In genomic region chr11:35166369-35167360, GRCh38 we compare ENCODE assay signal across 8 cellular contexts. TPM values are rescaled to one million over a fixed set of nuclear protein-coding genes. Genes with fewer than 3 reads are reported as not detected.
DNase-seq lines count a peak whose midpoint lies in the region; ATAC-seq and TF ChIP-seq lines count a peak whose summit lies in the region.

No MANE protein-coding gene starts in this region.

- peaks cover 61% of the 10 kb centered on the region for H3K4me1 ChIP-seq in fibroblast of lung (ENCODE audit: control insufficient read depth, extremely low read depth, insufficient read depth, low read length)

- no peaks in the 10 kb centered on the region for H3K27me3 Mint-ChIP-seq in activated B cell treated with CpG ODN at 0.5 μM for 24 hours

- peaks cover 7% of the 10 kb centered on the region for H3K36me3 ChIP-seq in GM06990 (ENCODE audit: control insufficient read depth, insufficient read depth, low read length)
- H3K36me3 ChIP-seq in fibroblast of lung (ENCODE audit: control insufficient read depth, insufficient read depth, low read length), result peaks cover 4% of the 10 kb centered on the region

- H3K4me3 Mint-ChIP-seq in activated B cell treated with CpG ODN at 0.5 μM for 24 hours, result peak overlapping the region; percentile 76

- no peaks in the 10 kb centered on the region for H3K27me3 ChIP-seq in GM06990 (replicated peaks; ENCODE audit: control insufficient read depth, insufficient read depth, low read length)
- no peaks in the 10 kb centered on the region for H3K27me3 ChIP-seq in fibroblast of lung (ENCODE audit: control insufficient read depth, insufficient read depth, low read length)

- DNase-seq in GM06990 (ENCODE audit: extremely low read depth, insufficient read length) (no peak), activated B cell treated with CpG ODN at 0.5 μM for 24 hours (no peak), fibroblast of lung (ENCODE audit: low read depth in 2 of 2) (peak; percentile 51 to 97), sciatic nerve (ENCODE audit: low spot score) (peak; percentile 72), SK-N-DZ (ENCODE audit: low spot score) (no peak), NCI-H146 treated with DMSO at 0.1 percent for 48 hours (lab: John Stamatoyannopoulos, UW; ENCODE audit: unreplicated experiment) (no peak), COLO668 (lab: John Stamatoyannopoulos, UW; ENCODE audit: unreplicated experiment) (no peak)

- POLR2A ChIA-PET in activated B cell treated with CpG ODN at 0.5 μM for 24 hours (lab: Charles Lee), result interaction anchor here (0.6 to 9.4 kb wide), 17 partner anchors 9 to 170 kb away, joined by 3 to 50 read pairs (median 3); partner anchors contain the start of gene CD44

- H3K4me2 ChIP-seq in fibroblast of lung (ENCODE audit: extremely low read depth, insufficient read depth, low read length), result peak overlapping the region; percentile 75

- intact Hi-C loops in activated B cell treated with CpG ODN at 0.5 μM for 24 hours (cut with micrococcal nuclease), result loop anchor here (1.0 to 10.0 kb wide), 7 partner anchors 16 to 582 kb away; partner anchors contain the start of genes APIP and PDHX
- intact Hi-C loops in sciatic nerve (cut with DNase I), result no loop called here

- H3K4me1 Mint-ChIP-seq in activated B cell treated with CpG ODN at 0.5 μM for 24 hours, result peaks cover 100% of the 10 kb centered on the region

- H3K4me3 ChIP-seq in GM06990 (replicated peaks; ENCODE audit: low read depth, low read length) (peak overlapping the region; percentile 47), fibroblast of lung (replicated peaks in 1 of 4; ENCODE audit: control extremely low read depth in 1 of 4, insufficient read depth in 1 of 4, low read depth in 3 of 4, low read length in 4 of 4) (no peak overlapping the region)

- peaks cover 100% of the 10 kb centered on the region for H3K79me2 ChIP-seq in fibroblast of lung (ENCODE audit: control insufficient read depth, insufficient read depth, low read length)

- no peaks in the 10 kb centered on the region for H4K20me1 ChIP-seq in fibroblast of lung (ENCODE audit: control insufficient read depth, extremely low read depth, insufficient read depth, low read length)

- H3K9me3 ChIP-seq in fibroblast of lung (ENCODE audit: control insufficient read depth, insufficient read depth, low read depth, low read length), result no peaks in the 10 kb centered on the region

- H3K27ac Mint-ChIP-seq in activated B cell treated with CpG ODN at 0.5 μM for 24 hours, result peak overlapping the region; percentile 91

- H3K27ac ChIP-seq in fibroblast of lung (ENCODE audit: insufficient read depth, low read length), result peak overlapping the region; percentile 87

- peaks cover 82% of the 10 kb centered on the region for H3K36me3 Mint-ChIP-seq in activated B cell treated with CpG ODN at 0.5 μM for 24 hours (ENCODE audit: low read depth)

- H2AFZ ChIP-seq in fibroblast of lung (ENCODE audit: low read length), result no peak overlapping the region

- peak; percentile 2 for ATAC-seq in HG02623 (IDR thresholded peaks at IDR 0.05; ENCODE audit: unreplicated experiment)
- peak; percentile 2 for ATAC-seq in activated B cell treated with CpG ODN at 0.5 μM for 24 hours (ENCODE audit: low read depth)
- peak; percentile 45 for ATAC-seq in sciatic nerve

- CTCF ChIA-PET in activated B cell treated with CpG ODN at 0.5 μM for 24 hours (lab: Charles Lee), result interaction anchor here (0.9 to 1.3 kb wide), 2 partner anchors 168 to 169 kb away, joined by 3 to 6 read pairs; no protein-coding TSS in a partner anchor

- peak; percentile 18 for TF ChIP-seq CTCF in GM06990 (IDR thresholded peaks at IDR 0.05; ENCODE audit: insufficient read depth, low read length, poor library complexity, severe bottlenecking)
- no peak for TF ChIP-seq CTCF in activated B cell treated with CpG ODN at 0.5 μM for 24 hours (IDR thresholded peaks at IDR 0.05)
- TF ChIP-seq CTCF in fibroblast of lung (conservative IDR thresholded peaks at IDR 0.05 in 1 of 2, IDR thresholded peaks at IDR 0.05 in 1 of 2; ENCODE audit: low read depth in 1 of 2, low read length in 2 of 2), result no peak

- no peak overlapping the region for H3K9ac ChIP-seq in fibroblast of lung (ENCODE audit: insufficient read depth, low read length)

- H3K9me3 Mint-ChIP-seq in activated B cell treated with CpG ODN at 0.5 μM for 24 hours, result no peaks in the 10 kb centered on the region

RNA-seq across cellular contexts. Expression of gene CD44, which starts 27.7 kb away (rescaled TPM):
- total RNA-seq in activated B cell treated with CpG ODN at 0.5 μM for 24 hours, result 1,441 and 1,546 TPM in 2 replicates
- total RNA-seq in fibroblast of lung, result 446 and 660 TPM in 2 replicates
- 980 and 2,078 TPM in 2 replicates for polyA plus RNA-seq in fibroblast of lung
- polyA plus RNA-seq in fibroblast of lung (2012), result 599 and 1,130 TPM in 2 replicates
- polyA minus RNA-seq in fibroblast of lung (ENCODE audit: low replicate concordance), result 898 and 1,775 TPM in 2 replicates
- 188 TPM for total RNA-seq in sciatic nerve
- 0.61 and 1.4 TPM in 2 replicates for polyA plus RNA-seq in SK-N-DZ (2014; cell fraction: cytosol; rRNA removed)
- polyA plus RNA-seq in SK-N-DZ (2014; cell fraction: nucleus; rRNA removed), result 0.12 and 0.39 TPM in 2 replicates

Comparison
In these comparisons a context has a peak if more than half of its experiments do, and no peak if none do; other contexts are left out.
1. DNase-seq: peak in fibroblast of lung (2 of 2) and sciatic nerve (single experiment); none in GM06990 (single experiment), activated B cell treated with CpG ODN at 0.5 μM for 24 hours (single experiment), SK-N-DZ (single experiment), NCI-H146 treated with DMSO at 0.1 percent for 48 hours (single experiment) and COLO668 (single experiment).
2. Peak in every context shown above with its lines, with median percentiles within 50 percentile points of each other: ATAC-seq.